ENCODE assay signal across 22 cellular contexts in the genomic region with DNA sequence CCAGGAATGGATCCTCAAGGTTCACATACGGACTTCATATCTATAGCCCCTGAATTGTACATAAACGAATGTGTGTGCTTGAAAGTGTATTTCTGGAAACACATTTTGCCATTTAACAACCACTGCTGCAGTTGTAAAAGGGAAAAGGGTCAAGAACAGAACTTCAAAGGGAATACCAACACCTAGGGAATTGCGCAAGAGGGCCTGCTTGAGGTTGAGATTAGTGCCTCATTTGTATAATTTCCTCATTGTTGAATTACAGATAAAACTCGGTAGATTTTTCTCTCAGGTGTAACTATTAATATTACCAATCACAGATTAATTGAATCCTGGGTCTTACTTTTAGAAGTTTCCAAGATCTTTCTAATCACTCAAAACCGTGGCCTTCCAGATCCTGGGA. TPM values are rescaled to one million over a fixed set of nuclear protein-coding genes. Genes with fewer than 3 reads are reported as not detected.
"Had no signal": no experiment of that assay in that cellular context is flagged by ENCODE, and none has a peak within 500 bp of the region (broad histone marks: within the 10 kb centered on the region; RNA-seq: fewer than 3 reads in every experiment).

No MANE protein-coding gene starts in this region.

- H3K36me3 ChIP-seq: prostate gland had no signal

- H3K36me3 Mint-ChIP-seq: brain, naive B cell had no signal

- H3K4me2 ChIP-seq: hepatocyte had no signal

- DNase-seq: activated effector memory CD4-positive, alpha-beta T cell treated with Interleukin-2 at 50 U/mL for 16 hours; activated naive CD4-positive, alpha-beta T cell treated with anti-CD3 and anti-CD28 coated beads, Interleukin-2, amount 10 ng/mL, durations not matched to agents 7 days and 5 days; activated naive CD8-positive, alpha-beta T cell treated with anti-CD3 and anti-CD28 coated beads, Interleukin-2, amount 50 U/mL, for 24 hours; activated T-cell treated with anti-CD3 and anti-CD28 coated beads, Interleukin-2, amount 50 U/mL, for 24 hours; anterior cingulate cortex; caudate nucleus; dorsolateral prefrontal cortex; islet precursor cell; mucosa of descending colon; naive B cell; right cardiac atrium; stimulated activated naive B cell treated with anti-CD40 and anti-IgM and Interleukin-4, amounts not matched to agents 10 μg/mL and 1 μg/mL and 100 μg/mL, for 72 hours; T-helper 1 cell; T1000 had no signal

- H3K27me3 Mint-ChIP-seq: activated CD4-positive, alpha-beta T cell treated with anti-CD3 and anti-CD28 coated beads, Interleukin-2, amount 10 ng/mL, durations not matched to agents 7 days and 5 days; activated naive CD4-positive, alpha-beta T cell treated with anti-CD3 and anti-CD28 coated beads, Interleukin-2, amount 10 ng/mL, durations not matched to agents 7 days and 5 days; activated naive CD8-positive, alpha-beta T cell treated with anti-CD3 and anti-CD28 coated beads, Interleukin-2, amount 50 U/mL, for 24 hours; activated T-cell treated with anti-CD3 and anti-CD28 coated beads, Interleukin-2, amount 50 U/mL, for 24 hours; brain; naive B cell; stimulated activated naive B cell treated with anti-CD40 and anti-IgM and Interleukin-4, amounts not matched to agents 10 μg/mL and 1 μg/mL and 100 μg/mL, for 72 hours had no signal

- H3K9me3 ChIP-seq: mucosa of descending colon, prostate gland had no signal

- H3K4me3 ChIP-seq: dorsolateral prefrontal cortex, hepatocyte, mucosa of descending colon, prostate gland had no signal

- H3K4me1 ChIP-seq: prostate gland had no signal

- H3K9me3 Mint-ChIP-seq: activated CD4-positive, alpha-beta T cell treated with anti-CD3 and anti-CD28 coated beads, Interleukin-2, amount 10 ng/mL, durations not matched to agents 7 days and 5 days; activated naive CD4-positive, alpha-beta T cell treated with anti-CD3 and anti-CD28 coated beads, Interleukin-2, amount 10 ng/mL, durations not matched to agents 7 days and 5 days; activated naive CD8-positive, alpha-beta T cell treated with anti-CD3 and anti-CD28 coated beads, Interleukin-2, amount 50 U/mL, for 24 hours; activated T-cell treated with anti-CD3 and anti-CD28 coated beads, Interleukin-2, amount 50 U/mL, for 24 hours; brain; naive B cell; neural crest cell had no signal

- H3K27ac Mint-ChIP-seq: activated CD8-positive, alpha-beta T cell treated with anti-CD3 and anti-CD28 coated beads, Interleukin-2, amount 10 ng/mL, durations not matched to agents 7 days and 5 days; activated naive CD4-positive, alpha-beta T cell treated with anti-CD3 and anti-CD28 coated beads, Interleukin-2, amount 10 ng/mL, durations not matched to agents 7 days and 5 days; activated naive CD8-positive, alpha-beta T cell treated with anti-CD3 and anti-CD28 coated beads, Interleukin-2, amount 50 U/mL, for 24 hours; activated T-cell treated with anti-CD3 and anti-CD28 coated beads, Interleukin-2, amount 50 U/mL, for 24 hours; brain; stimulated activated naive B cell treated with anti-CD40 and anti-IgM and Interleukin-4, amounts not matched to agents 10 μg/mL and 1 μg/mL and 100 μg/mL, for 72 hours had no signal

- H3K27ac ChIP-seq: hepatocyte, prostate gland had no signal

- H3K27me3 ChIP-seq: dorsolateral prefrontal cortex, hepatocyte had no signal

- H2AFZ ChIP-seq: hepatocyte had no signal

- H3K4me1 Mint-ChIP-seq: brain had no signal

- ATAC-seq: activated CD4-positive, CD25-positive, alpha-beta regulatory T cell treated with anti-CD3 and anti-CD28 coated beads, Interleukin-2, amount 50 U/mL, for 24 hours; activated naive CD8-positive, alpha-beta T cell treated with anti-CD3 and anti-CD28 coated beads, Interleukin-2, amount 50 U/mL, for 24 hours; mucosa of descending colon; stimulated activated naive B cell treated with anti-CD40 and anti-IgM and Interleukin-4, amounts not matched to agents 10 μg/mL and 1 μg/mL and 100 μg/mL, for 72 hours had no signal

- H3K4me3 Mint-ChIP-seq: activated CD4-positive, alpha-beta T cell treated with anti-CD3 and anti-CD28 coated beads, Interleukin-2, amount 10 ng/mL, durations not matched to agents 7 days and 5 days; activated CD8-positive, alpha-beta T cell treated with anti-CD3 and anti-CD28 coated beads, Interleukin-2, amount 10 ng/mL, durations not matched to agents 7 days and 5 days; activated naive CD4-positive, alpha-beta T cell treated with anti-CD3 and anti-CD28 coated beads, Interleukin-2, amount 10 ng/mL, durations not matched to agents 7 days and 5 days; activated naive CD8-positive, alpha-beta T cell treated with anti-CD3 and anti-CD28 coated beads, Interleukin-2, amount 50 U/mL, for 24 hours; activated T-cell treated with anti-CD3 and anti-CD28 coated beads, Interleukin-2, amount 50 U/mL, for 24 hours; brain; naive B cell; neural crest cell; stimulated activated naive B cell treated with anti-CD40 and anti-IgM and Interleukin-4, amounts not matched to agents 10 μg/mL and 1 μg/mL and 100 μg/mL, for 72 hours had no signal

RNA-seq across cellular contexts. Expression of gene NCF2, which starts 6.1 kb away (rescaled TPM):
- total RNA-seq: fibroblast of villous mesenchyme, neural crest cell had no signal
